ENCODE assay signal across 8 cellular contexts in the genomic region with DNA sequence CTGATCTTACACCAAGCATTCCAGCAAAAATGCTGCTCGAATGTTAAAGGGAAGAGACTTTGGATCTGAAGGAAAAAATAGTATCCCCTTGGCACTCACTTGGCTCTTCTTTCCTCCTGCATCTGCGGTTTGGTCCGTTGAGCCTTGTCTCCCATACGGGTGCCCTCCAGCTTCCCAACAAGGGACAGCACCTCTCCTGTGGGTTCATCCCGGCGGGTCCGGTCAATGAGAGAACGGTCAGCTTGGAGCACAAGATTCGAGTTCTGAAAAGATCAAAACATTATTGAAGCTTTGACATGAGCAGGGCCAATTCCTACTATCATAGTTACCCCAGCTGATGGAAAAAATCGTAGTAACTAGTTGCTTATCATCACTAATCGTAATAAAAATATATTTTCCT. TPM values are rescaled to one million over a fixed set of nuclear protein-coding genes. Genes with fewer than 3 reads are reported as not detected.
DNase-seq lines count a peak whose midpoint lies in the region; ATAC-seq and TF ChIP-seq lines count a peak whose summit lies in the region.

No MANE protein-coding gene starts in this region.

- TF ChIP-seq CTCF in GM12865 (IDR thresholded peaks at IDR 0.05; ENCODE audit: insufficient read depth, low read depth, low read length, missing control alignments) (no peak), fibroblast of mammary gland (conservative IDR thresholded peaks at IDR 0.05; ENCODE audit: control insufficient read depth, insufficient read depth, low read depth, low read length) (no peak), retinal pigment epithelial cell (conservative IDR thresholded peaks at IDR 0.05; ENCODE audit: low read depth, low read length) (no peak)

- H3K9me3 ChIP-seq in SJCRH30 (replicated peaks) = no peaks in the 10 kb centered on the region

- H3K4me1 ChIP-seq in SJCRH30 = peaks cover 11% of the 10 kb centered on the region

- no peak for DNase-seq in GM12865 (ENCODE audit: low read depth)
- peak in 1 of 2 experiments; percentile 15 for DNase-seq in SJCRH30
- DNase-seq in fibroblast of mammary gland (ENCODE audit: low read depth) = no peak
- no peak for DNase-seq in retinal pigment epithelial cell (ENCODE audit: low read depth)
- DNase-seq in stimulated activated CD4-positive, alpha-beta T cell treated with anti-CD3 and anti-CD28 coated beads, Interleukin-4, amount 100 ng/mL, for 1 hour = no peak

- H3K27me3 ChIP-seq in SJCRH30 = no peaks in the 10 kb centered on the region

- peak overlapping the region; percentile 86 for H3K27ac ChIP-seq in SJCRH30

- ATAC-seq in GM21717 (IDR thresholded peaks at IDR 0.05; ENCODE audit: unreplicated experiment) (no peak), GM18517 (IDR thresholded peaks at IDR 0.05; ENCODE audit: unreplicated experiment) (no peak), GM21447 (IDR thresholded peaks at IDR 0.05; ENCODE audit: unreplicated experiment) (no peak)

- peak overlapping the region; percentile 88 for H3K4me3 ChIP-seq in GM12865 (ENCODE audit: low read depth, low read length)
- peak overlapping the region; percentile 83 for H3K4me3 ChIP-seq in SJCRH30
- H3K4me3 ChIP-seq in fibroblast of mammary gland (ENCODE audit: control insufficient read depth, low read depth, low read length) = peak overlapping the region; percentile 100
- peak overlapping the region; percentile 99 for H3K4me3 ChIP-seq in retinal pigment epithelial cell (ENCODE audit: low read length)

- H3K36me3 ChIP-seq in SJCRH30 = peaks cover 48% of the 10 kb centered on the region

RNA-seq across cellular contexts. Expression of gene SNRNP200, which starts 0.7 kb away (rescaled TPM):
- 153 and 157 TPM in 2 replicates for total RNA-seq in SJCRH30 (2014; rRNA removed; shearing (Covaris generic))

RNA-seq across cellular contexts. Expression of gene ITPRIPL1, which starts 20.5 kb away (rescaled TPM):
- total RNA-seq in SJCRH30 (2014; rRNA removed; shearing (Covaris generic)) = 26.4 and 27.1 TPM in 2 replicates

RNA-seq across cellular contexts. Expression of gene NCAPH, which starts 31.0 kb away (rescaled TPM):
- 73.4 and 82.0 TPM in 2 replicates for total RNA-seq in SJCRH30 (2014; rRNA removed; shearing (Covaris generic))

RNA-seq across cellular contexts. Expression of gene CIAO1, which starts 38.6 kb away (rescaled TPM):
- total RNA-seq in SJCRH30 (2014; rRNA removed; shearing (Covaris generic)) = 59.2 and 59.9 TPM in 2 replicates

RNA-seq across cellular contexts. Expression of gene TMEM127, which starts 38.8 kb away (rescaled TPM):
- total RNA-seq in SJCRH30 (2014; rRNA removed; shearing (Covaris generic)) = 16.2 and 17.9 TPM in 2 replicates
